1 cellular context compared by ENCODE assay signal in the genomic region with DNA sequence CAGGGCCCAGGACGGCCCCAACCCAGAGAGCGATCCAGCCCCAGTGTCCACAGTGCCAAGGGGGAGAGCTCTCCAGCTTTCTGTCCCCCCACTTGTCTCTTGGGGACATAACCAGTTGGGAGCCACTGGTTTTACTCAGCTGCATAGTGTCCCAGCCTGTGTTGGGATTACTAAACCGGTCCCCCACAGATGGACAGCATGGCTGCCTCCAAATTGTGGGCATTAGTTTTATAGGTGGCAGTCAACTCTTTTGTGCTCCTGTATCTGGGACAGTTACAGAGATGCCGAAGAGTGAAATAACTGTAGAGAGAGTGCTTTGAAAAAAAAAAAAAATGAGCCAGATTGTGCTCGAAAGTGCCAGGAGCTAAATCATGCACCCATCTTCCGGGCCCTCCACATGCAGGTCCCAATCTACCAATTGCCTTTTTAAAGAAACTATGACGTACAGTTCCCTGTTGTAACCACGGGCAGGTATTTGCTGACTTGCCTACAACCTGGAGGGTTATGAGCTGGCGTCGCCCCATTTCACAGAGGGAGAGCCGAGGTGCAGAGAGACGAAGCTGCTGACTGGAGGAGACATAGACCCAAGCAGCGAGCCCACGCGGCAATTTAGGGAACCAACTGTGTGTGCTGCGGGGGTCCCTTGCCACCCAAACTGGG.
TF ChIP-seq lines count a peak whose summit lies in the region.

No MANE protein-coding gene starts in this region.

TF ChIP-seq in GM23338, 12 proteins besides CTCF, POLR2A, EP300 and RAD21 (continued from another document):
- TF ChIP-seq, protein P1, sequence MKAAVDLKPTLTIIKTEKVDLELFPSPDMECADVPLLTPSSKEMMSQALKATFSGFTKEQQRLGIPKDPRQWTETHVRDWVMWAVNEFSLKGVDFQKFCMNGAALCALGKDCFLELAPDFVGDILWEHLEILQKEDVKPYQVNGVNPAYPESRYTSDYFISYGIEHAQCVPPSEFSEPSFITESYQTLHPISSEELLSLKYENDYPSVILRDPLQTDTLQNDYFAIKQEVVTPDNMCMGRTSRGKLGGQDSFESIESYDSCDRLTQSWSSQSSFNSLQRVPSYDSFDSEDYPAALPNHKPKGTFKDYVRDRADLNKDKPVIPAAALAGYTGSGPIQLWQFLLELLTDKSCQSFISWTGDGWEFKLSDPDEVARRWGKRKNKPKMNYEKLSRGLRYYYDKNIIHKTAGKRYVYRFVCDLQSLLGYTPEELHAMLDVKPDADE (IDR thresholded peaks at IDR 0.05): no peak
- TF ChIP-seq, protein P2, sequence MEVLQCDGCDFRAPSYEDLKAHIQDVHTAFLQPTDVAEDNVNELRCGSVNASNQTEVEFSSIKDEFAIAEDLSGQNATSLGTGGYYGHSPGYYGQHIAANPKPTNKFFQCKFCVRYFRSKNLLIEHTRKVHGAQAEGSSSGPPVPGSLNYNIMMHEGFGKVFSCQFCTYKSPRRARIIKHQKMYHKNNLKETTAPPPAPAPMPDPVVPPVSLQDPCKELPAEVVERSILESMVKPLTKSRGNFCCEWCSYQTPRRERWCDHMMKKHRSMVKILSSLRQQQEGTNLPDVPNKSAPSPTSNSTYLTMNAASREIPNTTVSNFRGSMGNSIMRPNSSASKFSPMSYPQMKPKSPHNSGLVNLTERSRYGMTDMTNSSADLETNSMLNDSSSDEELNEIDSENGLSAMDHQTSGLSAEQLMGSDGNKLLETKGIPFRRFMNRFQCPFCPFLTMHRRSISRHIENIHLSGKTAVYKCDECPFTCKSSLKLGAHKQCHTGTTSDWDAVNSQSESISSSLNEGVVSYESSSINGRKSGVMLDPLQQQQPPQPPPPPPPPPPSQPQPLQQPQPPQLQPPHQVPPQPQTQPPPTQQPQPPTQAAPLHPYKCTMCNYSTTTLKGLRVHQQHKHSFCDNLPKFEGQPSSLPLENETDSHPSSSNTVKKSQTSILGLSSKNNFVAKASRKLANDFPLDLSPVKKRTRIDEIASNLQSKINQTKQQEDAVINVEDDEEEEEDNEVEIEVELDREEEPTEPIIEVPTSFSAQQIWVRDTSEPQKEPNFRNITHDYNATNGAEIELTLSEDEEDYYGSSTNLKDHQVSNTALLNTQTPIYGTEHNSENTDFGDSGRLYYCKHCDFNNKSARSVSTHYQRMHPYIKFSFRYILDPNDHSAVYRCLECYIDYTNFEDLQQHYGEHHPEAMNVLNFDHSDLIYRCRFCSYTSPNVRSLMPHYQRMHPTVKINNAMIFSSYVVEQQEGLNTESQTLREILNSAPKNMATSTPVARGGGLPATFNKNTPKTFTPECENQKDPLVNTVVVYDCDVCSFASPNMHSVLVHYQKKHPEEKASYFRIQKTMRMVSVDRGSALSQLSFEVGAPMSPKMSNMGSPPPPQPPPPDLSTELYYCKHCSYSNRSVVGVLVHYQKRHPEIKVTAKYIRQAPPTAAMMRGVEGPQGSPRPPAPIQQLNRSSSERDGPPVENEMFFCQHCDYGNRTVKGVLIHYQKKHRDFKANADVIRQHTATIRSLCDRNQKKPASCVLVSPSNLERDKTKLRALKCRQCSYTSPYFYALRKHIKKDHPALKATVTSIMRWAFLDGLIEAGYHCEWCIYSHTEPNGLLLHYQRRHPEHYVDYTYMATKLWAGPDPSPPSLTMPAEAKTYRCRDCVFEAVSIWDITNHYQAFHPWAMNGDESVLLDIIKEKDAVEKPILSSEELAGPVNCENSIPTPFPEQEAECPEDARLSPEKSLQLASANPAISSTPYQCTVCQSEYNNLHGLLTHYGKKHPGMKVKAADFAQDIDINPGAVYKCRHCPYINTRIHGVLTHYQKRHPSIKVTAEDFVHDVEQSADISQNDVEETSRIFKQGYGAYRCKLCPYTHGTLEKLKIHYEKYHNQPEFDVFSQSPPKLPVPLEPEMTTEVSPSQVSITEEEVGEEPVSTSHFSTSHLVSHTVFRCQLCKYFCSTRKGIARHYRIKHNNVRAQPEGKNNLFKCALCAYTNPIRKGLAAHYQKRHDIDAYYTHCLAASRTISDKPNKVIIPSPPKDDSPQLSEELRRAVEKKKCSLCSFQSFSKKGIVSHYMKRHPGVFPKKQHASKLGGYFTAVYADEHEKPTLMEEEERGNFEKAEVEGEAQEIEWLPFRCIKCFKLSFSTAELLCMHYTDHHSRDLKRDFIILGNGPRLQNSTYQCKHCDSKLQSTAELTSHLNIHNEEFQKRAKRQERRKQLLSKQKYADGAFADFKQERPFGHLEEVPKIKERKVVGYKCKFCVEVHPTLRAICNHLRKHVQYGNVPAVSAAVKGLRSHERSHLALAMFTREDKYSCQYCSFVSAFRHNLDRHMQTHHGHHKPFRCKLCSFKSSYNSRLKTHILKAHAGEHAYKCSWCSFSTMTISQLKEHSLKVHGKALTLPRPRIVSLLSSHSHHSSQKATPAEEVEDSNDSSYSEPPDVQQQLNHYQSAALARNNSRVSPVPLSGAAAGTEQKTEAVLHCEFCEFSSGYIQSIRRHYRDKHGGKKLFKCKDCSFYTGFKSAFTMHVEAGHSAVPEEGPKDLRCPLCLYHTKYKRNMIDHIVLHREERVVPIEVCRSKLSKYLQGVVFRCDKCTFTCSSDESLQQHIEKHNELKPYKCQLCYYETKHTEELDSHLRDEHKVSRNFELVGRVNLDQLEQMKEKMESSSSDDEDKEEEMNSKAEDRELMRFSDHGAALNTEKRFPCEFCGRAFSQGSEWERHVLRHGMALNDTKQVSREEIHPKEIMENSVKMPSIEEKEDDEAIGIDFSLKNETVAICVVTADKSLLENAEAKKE (CRISPR knock-in tag; IDR thresholded peaks at IDR 0.05): no peak
- TF ChIP-seq EZH2 (IDR thresholded peaks at IDR 0.05; ENCODE audit: low read depth, unreplicated experiment): peak; percentile 38
- TF ChIP-seq, protein P3, sequence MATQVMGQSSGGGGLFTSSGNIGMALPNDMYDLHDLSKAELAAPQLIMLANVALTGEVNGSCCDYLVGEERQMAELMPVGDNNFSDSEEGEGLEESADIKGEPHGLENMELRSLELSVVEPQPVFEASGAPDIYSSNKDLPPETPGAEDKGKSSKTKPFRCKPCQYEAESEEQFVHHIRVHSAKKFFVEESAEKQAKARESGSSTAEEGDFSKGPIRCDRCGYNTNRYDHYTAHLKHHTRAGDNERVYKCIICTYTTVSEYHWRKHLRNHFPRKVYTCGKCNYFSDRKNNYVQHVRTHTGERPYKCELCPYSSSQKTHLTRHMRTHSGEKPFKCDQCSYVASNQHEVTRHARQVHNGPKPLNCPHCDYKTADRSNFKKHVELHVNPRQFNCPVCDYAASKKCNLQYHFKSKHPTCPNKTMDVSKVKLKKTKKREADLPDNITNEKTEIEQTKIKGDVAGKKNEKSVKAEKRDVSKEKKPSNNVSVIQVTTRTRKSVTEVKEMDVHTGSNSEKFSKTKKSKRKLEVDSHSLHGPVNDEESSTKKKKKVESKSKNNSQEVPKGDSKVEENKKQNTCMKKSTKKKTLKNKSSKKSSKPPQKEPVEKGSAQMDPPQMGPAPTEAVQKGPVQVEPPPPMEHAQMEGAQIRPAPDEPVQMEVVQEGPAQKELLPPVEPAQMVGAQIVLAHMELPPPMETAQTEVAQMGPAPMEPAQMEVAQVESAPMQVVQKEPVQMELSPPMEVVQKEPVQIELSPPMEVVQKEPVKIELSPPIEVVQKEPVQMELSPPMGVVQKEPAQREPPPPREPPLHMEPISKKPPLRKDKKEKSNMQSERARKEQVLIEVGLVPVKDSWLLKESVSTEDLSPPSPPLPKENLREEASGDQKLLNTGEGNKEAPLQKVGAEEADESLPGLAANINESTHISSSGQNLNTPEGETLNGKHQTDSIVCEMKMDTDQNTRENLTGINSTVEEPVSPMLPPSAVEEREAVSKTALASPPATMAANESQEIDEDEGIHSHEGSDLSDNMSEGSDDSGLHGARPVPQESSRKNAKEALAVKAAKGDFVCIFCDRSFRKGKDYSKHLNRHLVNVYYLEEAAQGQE (IDR thresholded peaks at IDR 0.05; ENCODE audit: unreplicated experiment): no peak
